In genomic region chr9:124721109-124721850, GRCh38 we compare ENCODE assay signal across 1 cellular context.
TF ChIP-seq lines count a peak whose summit lies in the region.

No MANE protein-coding gene starts in this region.

TF ChIP-seq in GM23338, 12 proteins besides CTCF, POLR2A, EP300 and RAD21 (continued from another document):
- TF ChIP-seq REST (IDR thresholded peaks at IDR 0.05; ENCODE audit: unreplicated experiment) (no peak), EZH2phosphoT487 (IDR thresholded peaks at IDR 0.05; ENCODE audit: unreplicated experiment) (no peak), ZNF114 (CRISPR knock-in tag; IDR thresholded peaks at IDR 0.05) (no peak), JUNB (IDR thresholded peaks at IDR 0.05; ENCODE audit: unreplicated experiment) (no peak)
